In genomic region chr15:62534996-62535395, GRCh38 we compare ENCODE assay signal across 18 cellular contexts.
DNase-seq lines count a peak whose midpoint lies in the region; ATAC-seq and TF ChIP-seq lines count a peak whose summit lies in the region.
"Had no signal": no experiment of that assay in that cellular context is flagged by ENCODE, and none has a peak within 500 bp of the region (broad histone marks: within the 10 kb centered on the region; RNA-seq: fewer than 3 reads in every experiment).

No MANE protein-coding gene starts in this region.

- no peak overlapping the region for H3K4me3 ChIP-seq in A673 (ENCODE audit: low read depth, low read length, poor library complexity, severe bottlenecking)
- H3K4me3 ChIP-seq in GM23248, result no peak overlapping the region
- no peak overlapping the region for H3K4me3 ChIP-seq in trophoblast cell (ENCODE audit: low read depth, low read length)
- H3K4me3 ChIP-seq: SJSA1 had no signal

- CTCF ChIA-PET in A673 (lab: Charles Lee) (interaction anchor here (1.1 kb wide), 1 partner anchor 15 kb away, joined by 4 read pairs; no protein-coding TSS in a partner anchor), WTC11 (lab: Charles Lee) (interaction anchor here (3.3 kb wide), 1 partner anchor 14 kb away, joined by 15 read pairs; no protein-coding TSS in a partner anchor)

- H3K9me3 Mint-ChIP-seq in WTC11, result peaks cover 5% of the 10 kb centered on the region

- POLR2A ChIA-PET in A673 (lab: Charles Lee; ENCODE audit: low non-redundant PET) (no interaction called here), WTC11 (lab: Charles Lee) (no interaction called here)

- no TSS peak for BruUV-seq in A673 (replicated peaks; lab: Mats Ljungman, UMichigan)

- H3K27ac ChIP-seq in A673 (ENCODE audit: low read depth, low read length, poor library complexity, severe bottlenecking), result no peak overlapping the region
- no peak overlapping the region for H3K27ac ChIP-seq in GM23248
- H3K27ac ChIP-seq in trophoblast cell (ENCODE audit: low read depth, low read length), result no peak overlapping the region
- H3K27ac ChIP-seq: SJSA1 had no signal

- H3K4me3 Mint-ChIP-seq in WTC11, result no peak overlapping the region
- H3K4me3 Mint-ChIP-seq: B cell had no signal

- no peaks in the 10 kb centered on the region for H3K9me3 ChIP-seq in A673 (ENCODE audit: low read depth, low read length, poor library complexity, severe bottlenecking)
- H3K9me3 ChIP-seq in GM23248 (ENCODE audit: low read depth), result no peaks in the 10 kb centered on the region
- H3K9me3 ChIP-seq in trophoblast cell (ENCODE audit: insufficient read depth, low read depth, low read length), result no peaks in the 10 kb centered on the region
- H3K9me3 ChIP-seq: SJSA1 had no signal

- H3K27ac Mint-ChIP-seq in WTC11, result peak overlapping the region; percentile 51; the same call in 1 of the 2 replicates
- H3K27ac Mint-ChIP-seq: B cell had no signal

- in situ Hi-C loops in GM23248 (cut with MboI), result no loop called here

- no peak overlapping the region for H3K4me2 ChIP-seq in GM23248 (ENCODE audit: unreplicated experiment)
- H3K4me2 ChIP-seq in trophoblast cell (ENCODE audit: low read length), result no peak overlapping the region

- no peaks in the 10 kb centered on the region for H3K79me1 ChIP-seq in trophoblast cell (ENCODE audit: low read length)

- DNase-seq in A673 (ENCODE audit: low spot score) (peak; percentile 8), GM23248 (peak; percentile 37), WTC11 (ENCODE audit: low spot score) (no peak), trophoblast cell (no peak), iPS-NIHi11 (ENCODE audit: low spot score) (no peak), left colon (no peak)
- DNase-seq: 8988T, DMS79 treated with DMSO at 0.1 percent for 48 hours, Kasumi-1, NCI-H1417, NCI-H1694 treated with DMSO at 0.1 percent for 48 hours, NCI-H2081 treated with DMSO at 0.1 percent for 48 hours, NCI-H446, NCI-H526 had no signal

- no peak overlapping the region for H2AK5ac ChIP-seq in trophoblast cell (ENCODE audit: low read length)

- peak overlapping the region; percentile 44 for H3K18ac ChIP-seq in trophoblast cell (ENCODE audit: low read length)

- H4K12ac ChIP-seq in trophoblast cell (ENCODE audit: low read depth, low read length), result no peak overlapping the region

- H2BK12ac ChIP-seq in trophoblast cell (ENCODE audit: low read length), result no peak overlapping the region

- 60 to 61% methylated on average over 2 of the region's 2 CpGs for WGBS in GM23248 (ENCODE audit: low coverage in 1 of 2, low lambda C conversion rate in 2 of 2, missing lambda C conversion rate in 2 of 2), 2 experiments
- WGBS in trophoblast cell (ENCODE audit: extremely low coverage, insufficient coverage, insufficient read length), result no CpG with 5 or more reads among the region's 2 CpGs

- H3K36me3 Mint-ChIP-seq in WTC11, result no peaks in the 10 kb centered on the region

- no peak overlapping the region for H4K91ac ChIP-seq in trophoblast cell (ENCODE audit: low read depth, low read length)

- no peaks in the 10 kb centered on the region for H3F3A ChIP-seq in GM23248 (ENCODE audit: insufficient read depth)

- H3K9me2 ChIP-seq in GM23248 (ENCODE audit: insufficient read depth), result no peaks in the 10 kb centered on the region

- no peak overlapping the region for H3K14ac ChIP-seq in trophoblast cell (ENCODE audit: low read length)

- H4K8ac ChIP-seq in trophoblast cell (ENCODE audit: low read depth, low read length), result no peak overlapping the region

- no peak overlapping the region for H2BK120ac ChIP-seq in trophoblast cell (ENCODE audit: insufficient read depth, low read length, poor library complexity)

- no peaks in the 10 kb centered on the region for H3K36me3 ChIP-seq in A673 (ENCODE audit: insufficient read depth, low read length, poor library complexity, severe bottlenecking)
- no peaks in the 10 kb centered on the region for H3K36me3 ChIP-seq in GM23248 (ENCODE audit: low read depth)
- H3K36me3 ChIP-seq in trophoblast cell (ENCODE audit: control insufficient read depth in 1 of 2, insufficient read depth in 2 of 2, low read length in 2 of 2), result no peaks in the 10 kb centered on the region
- H3K36me3 ChIP-seq: SJSA1 had no signal

- H3K23ac ChIP-seq in trophoblast cell (ENCODE audit: low read length), result no peak overlapping the region

- H3K27me3 ChIP-seq in A673 (replicated peaks; ENCODE audit: insufficient read depth, low read depth, low read length, poor library complexity) (no peaks in the 10 kb centered on the region), GM23248 (replicated peaks; ENCODE audit: insufficient read depth) (no peaks in the 10 kb centered on the region), trophoblast cell (ENCODE audit: insufficient read depth, low read length) (no peaks in the 10 kb centered on the region)
- H3K27me3 ChIP-seq: SJSA1 had no signal

- H2AFZ ChIP-seq in GM23248 (no peak overlapping the region), trophoblast cell (ENCODE audit: insufficient read depth, low read length, poor library complexity) (no peak overlapping the region)

- peaks cover 27% of the 10 kb centered on the region for H3K4me1 Mint-ChIP-seq in WTC11
- H3K4me1 Mint-ChIP-seq: B cell had no signal

- H3K4me1 ChIP-seq in A673 (ENCODE audit: insufficient read depth, low read length, poor library complexity, severe bottlenecking) (no peaks in the 10 kb centered on the region), GM23248 (ENCODE audit: insufficient read depth) (peaks cover 3% of the 10 kb centered on the region; the same call in 1 of the 2 replicates), trophoblast cell (ENCODE audit: control insufficient read depth in 1 of 2, insufficient read depth in 2 of 2, low read length in 2 of 2) (peaks cover 0 to 3% of the 10 kb centered on the region in 2 experiments)

- no peak overlapping the region for H2BK5ac ChIP-seq in trophoblast cell (ENCODE audit: low read depth, low read length, poor library complexity)

- intact Hi-C loops in A673 (cut with micrococcal nuclease; ENCODE audit: unreplicated experiment) (loop anchor here (10.0 kb wide), 1 partner anchor 140 kb away; the partner anchor contains the start of gene TLN2), left colon (cut with DNase I, micrococcal nuclease) (no loop called here)

- H3K9ac ChIP-seq in GM23248 (no peak overlapping the region), trophoblast cell (ENCODE audit: low read length) (no peak overlapping the region)

- no peaks in the 10 kb centered on the region for H3K27me3 Mint-ChIP-seq in WTC11 (ENCODE audit: low read depth)

- H3K79me2 ChIP-seq in GM23248 (ENCODE audit: insufficient read depth) (peaks cover 43% of the 10 kb centered on the region), trophoblast cell (ENCODE audit: control insufficient read depth, insufficient read depth, low read length, poor library complexity) (no peaks in the 10 kb centered on the region)

- ATAC-seq in WTC11, result no peak
- ATAC-seq in GM21367 (IDR thresholded peaks at IDR 0.05; ENCODE audit: unreplicated experiment), result no peak
- ATAC-seq in left colon, result no peak
- ATAC-seq in GM18519 (IDR thresholded peaks at IDR 0.05; ENCODE audit: low FRiP score, unreplicated experiment), result no peak

- TF ChIP-seq CTCF in A673 (conservative IDR thresholded peaks at IDR 0.05; ENCODE audit: low read depth, low read length) (no peak), WTC11 (IDR thresholded peaks at IDR 0.05) (no peak)

- H4K20me1 ChIP-seq in GM23248 (ENCODE audit: insufficient read depth), result no peaks in the 10 kb centered on the region

- no peak overlapping the region for H3K4ac ChIP-seq in trophoblast cell (ENCODE audit: low read depth, low read length)

TF ChIP-seq in WTC11, 78 proteins besides CTCF, POLR2A, EP300 and RAD21:
- no peak for TF ChIP-seq JUN (CRISPR knock-in tag; IDR thresholded peaks at IDR 0.05)
- no peak for TF ChIP-seq ZBTB21 (CRISPR knock-in tag; IDR thresholded peaks at IDR 0.05; ENCODE audit: borderline replicate concordance)
- TF ChIP-seq ATF6 (CRISPR knock-in tag; IDR thresholded peaks at IDR 0.05), result no peak
- no peak for TF ChIP-seq ZBTB43 (CRISPR knock-in tag; IDR thresholded peaks at IDR 0.05)

Comparison
In these comparisons a context has a peak if more than half of its experiments do, and no peak if none do; other contexts are left out.
1. DNase-seq: peak in A673 (single experiment) and GM23248 (single experiment); none in WTC11 (single experiment), trophoblast cell (0 of 2), iPS-NIHi11 (single experiment) and left colon (0 of 2).